1 cellular context compared by ENCODE assay signal in the genomic region with DNA sequence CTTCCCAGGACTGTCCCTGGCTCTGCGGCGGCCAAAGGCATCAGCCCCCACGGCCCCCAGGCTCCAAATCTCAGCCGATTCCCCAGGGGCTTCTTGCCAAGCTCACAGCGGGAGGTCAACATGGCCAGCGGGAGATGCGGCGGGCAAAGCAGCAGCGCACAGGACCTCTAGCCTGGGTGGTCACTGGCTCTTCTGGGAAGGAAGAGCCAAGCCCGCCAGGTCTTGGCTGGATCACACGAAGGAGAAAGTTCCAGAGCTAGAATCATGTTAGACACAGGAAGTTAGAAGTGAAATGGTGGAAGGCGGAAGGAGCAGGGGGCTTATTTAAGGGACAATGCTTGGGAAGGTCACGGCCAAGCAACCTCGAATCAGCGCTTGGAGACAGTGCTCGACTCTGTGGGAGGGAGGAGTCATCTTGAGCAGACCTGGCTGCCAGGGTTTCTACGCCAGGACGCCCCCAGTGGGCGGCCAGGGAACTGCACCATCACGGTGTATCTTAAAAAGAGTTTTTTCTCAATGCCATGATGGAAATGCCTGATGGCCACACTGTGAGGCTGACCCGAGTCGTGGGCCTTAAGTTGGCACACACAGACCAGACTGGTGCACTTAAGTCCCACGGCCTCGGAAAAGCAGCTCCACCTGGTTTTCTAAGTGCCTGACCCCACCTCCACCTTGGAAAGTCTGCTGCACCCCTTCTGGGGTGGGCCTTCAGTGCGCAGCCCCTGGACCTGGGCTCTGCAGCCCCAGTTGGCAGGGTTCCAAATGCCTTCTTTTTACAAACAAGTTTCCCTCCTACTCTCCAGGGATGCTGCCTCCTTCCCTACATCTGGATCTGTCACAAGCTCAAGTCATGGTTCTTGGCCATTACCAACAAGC.
TF ChIP-seq lines count a peak whose summit lies in the region.

No MANE protein-coding gene starts in this region.

TF ChIP-seq in HepG2, 621 proteins besides CTCF, POLR2A, EP300 and RAD21:
- TF ChIP-seq ZNF274 (CRISPR knock-in tag; IDR thresholded peaks at IDR 0.05) (0 out of 2 replicates have a peak, but pooled peaks have one; percentile 24), NFKB2 (CRISPR knock-in tag; IDR thresholded peaks at IDR 0.05; ENCODE audit: borderline replicate concordance) (peak; percentile 47; the same call in 1 of the 2 replicates), ZBED4 (CRISPR knock-in tag; IDR thresholded peaks at IDR 0.05; ENCODE audit: borderline replicate concordance) (peak; percentile 26; the same call in 1 of the 2 replicates), ZNF44 (CRISPR knock-in tag; IDR thresholded peaks at IDR 0.05) (0 out of 2 replicates have a peak, but pooled peaks have one; percentile 38), STAG1 (CRISPR knock-in tag; IDR thresholded peaks at IDR 0.05) (peak; percentile 42), LRRFIP1 (CRISPR knock-in tag; conservative IDR thresholded peaks at IDR 0.05) (no peak), XRCC5 (optimal IDR thresholded peaks at IDR 0.05; ENCODE audit: low read length) (peak; percentile 73), ZNF30 (CRISPR knock-in tag; IDR thresholded peaks at IDR 0.05) (no peak), ZNF879 (CRISPR knock-in tag; IDR thresholded peaks at IDR 0.05) (no peak), SRSF1 (optimal IDR thresholded peaks at IDR 0.05; ENCODE audit: low read depth, low read length) (no peak), SRF (IDR thresholded peaks at IDR 0.05; ENCODE audit: low read depth, low read length) (no peak), ZNF749 (CRISPR knock-in tag; IDR thresholded peaks at IDR 0.05; ENCODE audit: borderline replicate concordance) (no peak), NFIB (CRISPR knock-in tag; IDR thresholded peaks at IDR 0.05; ENCODE audit: borderline replicate concordance) (no peak), TEAD3 (CRISPR knock-in tag; optimal IDR thresholded peaks at IDR 0.05; ENCODE audit: borderline replicate concordance) (peak; percentile 10), ZNF263 (CRISPR knock-in tag; IDR thresholded peaks at IDR 0.05) (peak; percentile 89), ZNF891 (CRISPR knock-in tag; IDR thresholded peaks at IDR 0.05) (0 out of 2 replicates have a peak, but pooled peaks have one; percentile 22), GATAD2A (CRISPR knock-in tag; IDR thresholded peaks at IDR 0.05) (0 out of 2 replicates have a peak, but pooled peaks have one; percentile 11), YEATS2 (CRISPR knock-in tag; IDR thresholded peaks at IDR 0.05; ENCODE audit: borderline replicate concordance) (no peak), WIZ (CRISPR knock-in tag; IDR thresholded peaks at IDR 0.05) (no peak), RFX1 (IDR thresholded peaks at IDR 0.05) (no peak)
- TF ChIP-seq, protein P1, sequence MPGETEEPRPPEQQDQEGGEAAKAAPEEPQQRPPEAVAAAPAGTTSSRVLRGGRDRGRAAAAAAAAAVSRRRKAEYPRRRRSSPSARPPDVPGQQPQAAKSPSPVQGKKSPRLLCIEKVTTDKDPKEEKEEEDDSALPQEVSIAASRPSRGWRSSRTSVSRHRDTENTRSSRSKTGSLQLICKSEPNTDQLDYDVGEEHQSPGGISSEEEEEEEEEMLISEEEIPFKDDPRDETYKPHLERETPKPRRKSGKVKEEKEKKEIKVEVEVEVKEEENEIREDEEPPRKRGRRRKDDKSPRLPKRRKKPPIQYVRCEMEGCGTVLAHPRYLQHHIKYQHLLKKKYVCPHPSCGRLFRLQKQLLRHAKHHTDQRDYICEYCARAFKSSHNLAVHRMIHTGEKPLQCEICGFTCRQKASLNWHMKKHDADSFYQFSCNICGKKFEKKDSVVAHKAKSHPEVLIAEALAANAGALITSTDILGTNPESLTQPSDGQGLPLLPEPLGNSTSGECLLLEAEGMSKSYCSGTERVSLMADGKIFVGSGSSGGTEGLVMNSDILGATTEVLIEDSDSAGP (CRISPR knock-in tag; IDR thresholded peaks at IDR 0.05; ENCODE audit: borderline replicate concordance): peak; percentile 52; the same call in 1 of the 2 replicates
- TF ChIP-seq, protein P2, sequence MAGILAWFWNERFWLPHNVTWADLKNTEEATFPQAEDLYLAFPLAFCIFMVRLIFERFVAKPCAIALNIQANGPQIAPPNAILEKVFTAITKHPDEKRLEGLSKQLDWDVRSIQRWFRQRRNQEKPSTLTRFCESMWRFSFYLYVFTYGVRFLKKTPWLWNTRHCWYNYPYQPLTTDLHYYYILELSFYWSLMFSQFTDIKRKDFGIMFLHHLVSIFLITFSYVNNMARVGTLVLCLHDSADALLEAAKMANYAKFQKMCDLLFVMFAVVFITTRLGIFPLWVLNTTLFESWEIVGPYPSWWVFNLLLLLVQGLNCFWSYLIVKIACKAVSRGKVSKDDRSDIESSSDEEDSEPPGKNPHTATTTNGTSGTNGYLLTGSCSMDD (CRISPR knock-in tag; IDR thresholded peaks at IDR 0.05): no peak
- TF ChIP-seq, protein P3, sequence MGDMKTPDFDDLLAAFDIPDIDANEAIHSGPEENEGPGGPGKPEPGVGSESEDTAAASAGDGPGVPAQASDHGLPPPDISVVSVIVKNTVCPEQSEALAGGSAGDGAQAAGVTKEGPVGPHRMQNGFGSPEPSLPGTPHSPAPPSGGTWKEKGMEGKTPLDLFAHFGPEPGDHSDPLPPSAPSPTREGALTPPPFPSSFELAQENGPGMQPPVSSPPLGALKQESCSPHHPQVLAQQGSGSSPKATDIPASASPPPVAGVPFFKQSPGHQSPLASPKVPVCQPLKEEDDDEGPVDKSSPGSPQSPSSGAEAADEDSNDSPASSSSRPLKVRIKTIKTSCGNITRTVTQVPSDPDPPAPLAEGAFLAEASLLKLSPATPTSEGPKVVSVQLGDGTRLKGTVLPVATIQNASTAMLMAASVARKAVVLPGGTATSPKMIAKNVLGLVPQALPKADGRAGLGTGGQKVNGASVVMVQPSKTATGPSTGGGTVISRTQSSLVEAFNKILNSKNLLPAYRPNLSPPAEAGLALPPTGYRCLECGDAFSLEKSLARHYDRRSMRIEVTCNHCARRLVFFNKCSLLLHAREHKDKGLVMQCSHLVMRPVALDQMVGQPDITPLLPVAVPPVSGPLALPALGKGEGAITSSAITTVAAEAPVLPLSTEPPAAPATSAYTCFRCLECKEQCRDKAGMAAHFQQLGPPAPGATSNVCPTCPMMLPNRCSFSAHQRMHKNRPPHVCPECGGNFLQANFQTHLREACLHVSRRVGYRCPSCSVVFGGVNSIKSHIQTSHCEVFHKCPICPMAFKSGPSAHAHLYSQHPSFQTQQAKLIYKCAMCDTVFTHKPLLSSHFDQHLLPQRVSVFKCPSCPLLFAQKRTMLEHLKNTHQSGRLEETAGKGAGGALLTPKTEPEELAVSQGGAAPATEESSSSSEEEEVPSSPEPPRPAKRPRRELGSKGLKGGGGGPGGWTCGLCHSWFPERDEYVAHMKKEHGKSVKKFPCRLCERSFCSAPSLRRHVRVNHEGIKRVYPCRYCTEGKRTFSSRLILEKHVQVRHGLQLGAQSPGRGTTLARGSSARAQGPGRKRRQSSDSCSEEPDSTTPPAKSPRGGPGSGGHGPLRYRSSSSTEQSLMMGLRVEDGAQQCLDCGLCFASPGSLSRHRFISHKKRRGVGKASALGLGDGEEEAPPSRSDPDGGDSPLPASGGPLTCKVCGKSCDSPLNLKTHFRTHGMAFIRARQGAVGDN (CRISPR knock-in tag; IDR thresholded peaks at IDR 0.05): peak; percentile 43
- TF ChIP-seq, protein P4, sequence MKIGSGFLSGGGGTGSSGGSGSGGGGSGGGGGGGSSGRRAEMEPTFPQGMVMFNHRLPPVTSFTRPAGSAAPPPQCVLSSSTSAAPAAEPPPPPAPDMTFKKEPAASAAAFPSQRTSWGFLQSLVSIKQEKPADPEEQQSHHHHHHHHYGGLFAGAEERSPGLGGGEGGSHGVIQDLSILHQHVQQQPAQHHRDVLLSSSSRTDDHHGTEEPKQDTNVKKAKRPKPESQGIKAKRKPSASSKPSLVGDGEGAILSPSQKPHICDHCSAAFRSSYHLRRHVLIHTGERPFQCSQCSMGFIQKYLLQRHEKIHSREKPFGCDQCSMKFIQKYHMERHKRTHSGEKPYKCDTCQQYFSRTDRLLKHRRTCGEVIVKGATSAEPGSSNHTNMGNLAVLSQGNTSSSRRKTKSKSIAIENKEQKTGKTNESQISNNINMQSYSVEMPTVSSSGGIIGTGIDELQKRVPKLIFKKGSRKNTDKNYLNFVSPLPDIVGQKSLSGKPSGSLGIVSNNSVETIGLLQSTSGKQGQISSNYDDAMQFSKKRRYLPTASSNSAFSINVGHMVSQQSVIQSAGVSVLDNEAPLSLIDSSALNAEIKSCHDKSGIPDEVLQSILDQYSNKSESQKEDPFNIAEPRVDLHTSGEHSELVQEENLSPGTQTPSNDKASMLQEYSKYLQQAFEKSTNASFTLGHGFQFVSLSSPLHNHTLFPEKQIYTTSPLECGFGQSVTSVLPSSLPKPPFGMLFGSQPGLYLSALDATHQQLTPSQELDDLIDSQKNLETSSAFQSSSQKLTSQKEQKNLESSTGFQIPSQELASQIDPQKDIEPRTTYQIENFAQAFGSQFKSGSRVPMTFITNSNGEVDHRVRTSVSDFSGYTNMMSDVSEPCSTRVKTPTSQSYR (CRISPR knock-in tag; IDR thresholded peaks at IDR 0.05; ENCODE audit: borderline replicate concordance): no peak
